Comparison of ENCODE assay signal across 8 cellular contexts in the genomic region with DNA sequence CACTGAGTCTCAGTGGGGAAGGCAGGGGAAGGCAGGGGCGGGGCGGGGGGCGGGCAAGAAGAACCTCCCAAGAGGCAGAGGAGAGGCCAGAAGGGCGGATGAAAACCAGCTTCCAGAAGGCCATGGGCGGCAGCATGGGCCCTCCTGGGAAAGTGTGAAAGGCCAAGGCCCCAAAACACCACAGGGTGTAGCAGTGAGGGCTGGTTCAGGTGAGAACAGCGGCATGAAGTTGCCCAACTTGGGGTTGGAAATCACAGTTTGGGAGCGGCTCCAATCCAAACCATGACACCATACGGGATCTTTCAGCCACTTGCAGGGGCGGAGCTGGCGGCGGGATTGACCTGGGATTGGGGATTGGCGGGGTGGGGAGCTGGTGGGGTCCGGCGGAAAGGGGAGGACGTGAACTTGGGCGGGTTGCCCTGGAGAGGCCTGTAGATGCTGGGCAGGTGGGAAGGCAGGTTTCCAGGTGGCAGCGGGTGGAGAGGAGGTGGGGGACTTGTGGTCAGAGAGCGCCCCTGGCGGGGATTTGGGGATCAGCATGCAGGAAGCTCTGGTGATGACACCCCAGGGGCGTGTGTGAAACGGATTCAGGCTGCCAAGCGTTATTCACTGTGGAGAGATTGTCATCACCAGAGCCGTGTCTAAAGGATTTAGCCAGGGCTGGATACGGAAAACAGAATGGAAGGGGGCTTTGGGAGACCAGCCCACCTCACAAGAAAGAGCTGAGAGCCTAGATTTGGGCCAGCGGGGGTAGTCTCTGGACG.
A peak's percentile ranks its signal among the peaks of the same experiment; 100 is the strongest.
DNase-seq lines count a peak whose midpoint lies in the region; ATAC-seq, FAIRE-seq and TF ChIP-seq lines count a peak whose summit lies in the region.

No MANE protein-coding gene starts in this region.

- DNase-seq in NOMO-1 treated with DMSO at 0.1 percent for 48 hours (lab: John Stamatoyannopoulos, UW; ENCODE audit: unreplicated experiment) (peak; percentile 44), NOMO-1 treated with dmso at 0.1 percent for 144 hours (lab: John Stamatoyannopoulos, UW; ENCODE audit: unreplicated experiment) (no peak), SJCRH30 (peak; percentile 71 to 73), globus pallidus (ENCODE audit: low spot score) (peak; percentile 87), pancreas (peak; percentile 50 to 87 (median 76)), transverse colon (peak; percentile 75)
- peak; percentile 82 for DNase-seq in activated naive CD4-positive, alpha-beta T cell treated with anti-CD3 and anti-CD28 coated beads, Interleukin-2, amount 10 ng/mL, durations not matched to agents 7 days and 5 days

- TF ChIP-seq CTCF in pancreas (IDR thresholded peaks at IDR 0.05) (peak; percentile 23 to 58 (median 44)), transverse colon (IDR thresholded peaks at IDR 0.05) (peak; percentile 55 to 71 (median 66))

- peak overlapping the region; percentile 60 for H3K4me3 Mint-ChIP-seq in activated naive CD4-positive, alpha-beta T cell treated with anti-CD3 and anti-CD28 coated beads, Interleukin-2, amount 10 ng/mL, durations not matched to agents 7 days and 5 days

- H3K36me3 ChIP-seq in SJCRH30, result peaks cover 5% of the 10 kb centered on the region; the same call in 1 of the 2 replicates
- H3K36me3 ChIP-seq in pancreas, result no peaks in the 10 kb centered on the region
- H3K36me3 ChIP-seq in transverse colon, result peaks cover 0 to 5% (median 0%) of the 10 kb centered on the region in 4 donors

- CTCF ChIA-PET in activated naive CD4-positive, alpha-beta T cell treated with anti-CD3 and anti-CD28 coated beads, Interleukin-2, amount 10 ng/mL, durations not matched to agents 7 days and 5 days (lab: Charles Lee), result interaction anchor here (0.7 to 2.0 kb wide), 8 partner anchors 12 to 158 kb away, joined by 3 to 10 read pairs (median 4); no protein-coding TSS in a partner anchor

- H3K9me3 ChIP-seq in SJCRH30 (replicated peaks), result no peaks in the 10 kb centered on the region
- H3K9me3 ChIP-seq in pancreas, result no peaks in the 10 kb centered on the region
- H3K9me3 ChIP-seq in transverse colon, result no peaks in the 10 kb centered on the region

- in situ Hi-C loops in transverse colon (cut with MboI; ENCODE audit: low pct_ligation_motif_present in 1 of 4, low pct_unique_long_range_greater_than_20kb in 1 of 4, low sequenced_read_pairs in 3 of 4), result no loop called here

- no peak for FAIRE-seq in pancreas (lab: Jason Lieb, UNC)

- H3K9me3 Mint-ChIP-seq in activated naive CD4-positive, alpha-beta T cell treated with anti-CD3 and anti-CD28 coated beads, Interleukin-2, amount 10 ng/mL, durations not matched to agents 7 days and 5 days, result no peaks in the 10 kb centered on the region

- H3K27me3 Mint-ChIP-seq in activated naive CD4-positive, alpha-beta T cell treated with anti-CD3 and anti-CD28 coated beads, Interleukin-2, amount 10 ng/mL, durations not matched to agents 7 days and 5 days, result peaks cover 62% of the 10 kb centered on the region

- H3K27me3 ChIP-seq in SJCRH30 (no peaks in the 10 kb centered on the region), pancreas (peaks cover 0 to 4% (median 0%) of the 10 kb centered on the region in 4 donors), transverse colon (peaks cover 36% of the 10 kb centered on the region)

- peaks cover 11% of the 10 kb centered on the region for H3K4me1 Mint-ChIP-seq in activated naive CD4-positive, alpha-beta T cell treated with anti-CD3 and anti-CD28 coated beads, Interleukin-2, amount 10 ng/mL, durations not matched to agents 7 days and 5 days

- ATAC-seq in pancreas (peak; percentile 60 to 85 (median 79)), GM21423 (IDR thresholded peaks at IDR 0.05; ENCODE audit: unreplicated experiment) (no peak)

- intact Hi-C loops in pancreas (cut with DNase I) (no loop called here), transverse colon (cut with DNase I; ENCODE audit: low total_unique reads) (no loop called here)

- TF ChIP-seq POLR2A in transverse colon (IDR thresholded peaks at IDR 0.05), result no peak

- no peak for TF ChIP-seq EP300 in transverse colon (IDR thresholded peaks at IDR 0.05; ENCODE audit: low read depth)

- H3K36me3 Mint-ChIP-seq in activated naive CD4-positive, alpha-beta T cell treated with anti-CD3 and anti-CD28 coated beads, Interleukin-2, amount 10 ng/mL, durations not matched to agents 7 days and 5 days, result no peaks in the 10 kb centered on the region

- H3K4me3 ChIP-seq in SJCRH30 (no peak overlapping the region), pancreas (no peak overlapping the region), transverse colon (peak overlapping the region in 1 of 4 donors; percentile 39)

- H3K27ac ChIP-seq in SJCRH30, result peak overlapping the region; percentile 76
- H3K27ac ChIP-seq in pancreas, result no peak overlapping the region
- H3K27ac ChIP-seq in transverse colon, result no peak overlapping the region

- 42% methylated on average over 26 of the region's 26 CpGs for WGBS in pancreas, 2 donors
- WGBS in transverse colon (ENCODE audit: low coverage in 1 of 2), 2 donors, result 49 to 75% methylated on average over 4 to 26 of the region's 26 CpGs

- H3K4me1 ChIP-seq in SJCRH30, result peaks cover 19% of the 10 kb centered on the region
- no peaks in the 10 kb centered on the region for H3K4me1 ChIP-seq in pancreas
- H3K4me1 ChIP-seq in transverse colon, result peaks cover 0 to 16% (median 14%) of the 10 kb centered on the region in 4 donors

- H3K27ac Mint-ChIP-seq in activated naive CD4-positive, alpha-beta T cell treated with anti-CD3 and anti-CD28 coated beads, Interleukin-2, amount 10 ng/mL, durations not matched to agents 7 days and 5 days, result no peak overlapping the region
